Comparison of ENCODE assay signal across 11 cellular contexts in the genomic region with DNA sequence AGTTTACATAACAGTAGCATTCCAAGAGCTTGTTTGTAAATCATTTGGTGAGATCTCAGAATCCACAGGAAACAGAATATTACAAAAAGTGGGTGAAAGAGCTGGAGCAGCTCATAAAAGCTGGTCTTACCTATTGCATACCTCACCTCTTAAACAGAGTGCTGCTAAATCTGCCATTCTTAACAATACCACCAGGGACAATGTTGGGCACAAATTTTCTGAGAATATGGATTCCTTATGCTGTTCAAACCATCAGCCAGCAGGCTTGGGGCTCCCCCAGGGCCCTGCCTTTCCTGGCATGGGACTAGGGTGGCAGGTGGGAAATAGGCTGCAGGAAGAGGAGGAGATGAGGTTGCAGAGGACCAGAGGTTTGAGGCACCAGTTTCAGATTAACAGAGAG. TPM values are rescaled to one million over a fixed set of nuclear protein-coding genes. Genes with fewer than 3 reads are reported as not detected.
A peak's percentile ranks its signal among the peaks of the same experiment; 100 is the strongest.
DNase-seq lines count a peak whose midpoint lies in the region; ATAC-seq and TF ChIP-seq lines count a peak whose summit lies in the region.
"Had no signal": no experiment of that assay in that cellular context is flagged by ENCODE, and none has a peak within 500 bp of the region (broad histone marks: within the 10 kb centered on the region; RNA-seq: fewer than 3 reads in every experiment).

No MANE protein-coding gene starts in this region.

- no peaks in the 10 kb centered on the region for H3K4me1 ChIP-seq in smooth muscle cell (ENCODE audit: low read depth)

- TF ChIP-seq CTCF in choroid plexus epithelial cell (conservative IDR thresholded peaks at IDR 0.05; ENCODE audit: low read depth, low read length) (no peak), smooth muscle cell (IDR thresholded peaks at IDR 0.05; ENCODE audit: borderline replicate concordance, insufficient read depth, poor library complexity, severe bottlenecking) (peak; percentile 18)

- no peaks in the 10 kb centered on the region for H3K79me2 ChIP-seq in smooth muscle cell (ENCODE audit: low read depth)

- ATAC-seq in activated naive CD8-positive, alpha-beta T cell treated with anti-CD3 and anti-CD28 coated beads, Interleukin-2, amount 50 U/mL, for 24 hours, result no peak

- H3K4me2 ChIP-seq in smooth muscle cell, result no peak overlapping the region

- H3F3A ChIP-seq in smooth muscle cell (ENCODE audit: low read depth), result no peaks in the 10 kb centered on the region

- peaks cover 5% of the 10 kb centered on the region for H3K27me3 ChIP-seq in smooth muscle cell (ENCODE audit: low read depth)
- H3K27me3 ChIP-seq: neutrophil had no signal

- H3K36me3 ChIP-seq in smooth muscle cell (ENCODE audit: low read depth), result no peaks in the 10 kb centered on the region
- H3K36me3 ChIP-seq: neutrophil had no signal

- no peak overlapping the region for H3K4me3 Mint-ChIP-seq in activated naive CD8-positive, alpha-beta T cell treated with anti-CD3 and anti-CD28 coated beads, Interleukin-2, amount 50 U/mL, for 24 hours
- H3K4me3 Mint-ChIP-seq: CD4-positive, CD25-positive, alpha-beta regulatory T cell had no signal

- H3K9me3 Mint-ChIP-seq in activated naive CD8-positive, alpha-beta T cell treated with anti-CD3 and anti-CD28 coated beads, Interleukin-2, amount 50 U/mL, for 24 hours, result no peaks in the 10 kb centered on the region

- H2AFZ ChIP-seq in smooth muscle cell (ENCODE audit: low read depth), result no peak overlapping the region

- H3K27me3 Mint-ChIP-seq in activated naive CD8-positive, alpha-beta T cell treated with anti-CD3 and anti-CD28 coated beads, Interleukin-2, amount 50 U/mL, for 24 hours, result no peaks in the 10 kb centered on the region

- H4K20me1 ChIP-seq in smooth muscle cell (ENCODE audit: low read depth), result no peaks in the 10 kb centered on the region

- H3K27ac Mint-ChIP-seq in activated naive CD8-positive, alpha-beta T cell treated with anti-CD3 and anti-CD28 coated beads, Interleukin-2, amount 50 U/mL, for 24 hours, result no peak overlapping the region
- H3K27ac Mint-ChIP-seq: CD4-positive, CD25-positive, alpha-beta regulatory T cell had no signal

- no peaks in the 10 kb centered on the region for H3K9me3 ChIP-seq in smooth muscle cell (replicated peaks; ENCODE audit: low read depth)
- H3K9me3 ChIP-seq: neutrophil had no signal

- H3K36me3 Mint-ChIP-seq in activated naive CD8-positive, alpha-beta T cell treated with anti-CD3 and anti-CD28 coated beads, Interleukin-2, amount 50 U/mL, for 24 hours (ENCODE audit: low read depth), result no peaks in the 10 kb centered on the region
- H3K36me3 Mint-ChIP-seq: CD4-positive, CD25-positive, alpha-beta regulatory T cell had no signal

- no peak overlapping the region for H3K27ac ChIP-seq in smooth muscle cell (ENCODE audit: low read depth)
- H3K27ac ChIP-seq: neutrophil had no signal

- H3K4me1 Mint-ChIP-seq in activated naive CD8-positive, alpha-beta T cell treated with anti-CD3 and anti-CD28 coated beads, Interleukin-2, amount 50 U/mL, for 24 hours, result no peaks in the 10 kb centered on the region
- H3K4me1 Mint-ChIP-seq: CD4-positive, CD25-positive, alpha-beta regulatory T cell had no signal

- DNase-seq in NCI-H82 (lab: John Stamatoyannopoulos, UW) (peak; percentile 34), NCI-H82 treated with DMSO at 0.1 percent for 48 hours (lab: John Stamatoyannopoulos, UW; ENCODE audit: unreplicated experiment) (no peak), NAMALWA (ENCODE audit: low spot score) (peak; percentile 51), choroid plexus epithelial cell (ENCODE audit: low read depth) (peak; percentile 8), smooth muscle cell (lab: John Stamatoyannopoulos, UW; ENCODE audit: unreplicated experiment) (no peak), AG08395 (ENCODE audit: low spot score) (no peak)
- no peak for DNase-seq in activated naive CD8-positive, alpha-beta T cell treated with anti-CD3 and anti-CD28 coated beads, Interleukin-2, amount 50 U/mL, for 24 hours
- no peak for DNase-seq in stimulated activated CD4-positive, alpha-beta T cell treated with anti-CD3 and anti-CD28 coated beads, Interleukin-15, amount 100 ng/mL, for 24 hours
- DNase-seq: activated naive CD4-positive, alpha-beta T cell treated with anti-CD3 and anti-CD28 coated beads, Interleukin-2, amount 50 U/mL, for 16 hours had no signal

- no peak overlapping the region for H3K9ac ChIP-seq in smooth muscle cell (ENCODE audit: low read depth)

- H3K4me3 ChIP-seq in choroid plexus epithelial cell (ENCODE audit: low read depth, low read length) (no peak overlapping the region), smooth muscle cell (no peak overlapping the region)

RNA-seq across cellular contexts. Expression of gene TGFA, which starts 55.6 kb away (rescaled TPM):
- 2.4 and 3.6 TPM in 2 replicates for total RNA-seq in smooth muscle cell
- polyA plus RNA-seq in smooth muscle cell, result 0.21 TPM in 1 of 2 replicates, not detected in the other

Comparison
In these comparisons a context has a peak if more than half of its experiments do, and no peak if none do; other contexts are left out.
1. DNase-seq: peak in NCI-H82 (single experiment), NAMALWA (single experiment) and choroid plexus epithelial cell (single experiment); none in NCI-H82 treated with DMSO at 0.1 percent for 48 hours (single experiment), smooth muscle cell (single experiment), AG08395 (single experiment), activated naive CD8-positive, alpha-beta T cell treated with anti-CD3 and anti-CD28 coated beads, Interleukin-2, amount 50 U/mL, for 24 hours (single experiment) and stimulated activated CD4-positive, alpha-beta T cell treated with anti-CD3 and anti-CD28 coated beads, Interleukin-15, amount 100 ng/mL, for 24 hours (single experiment).